ENCODE assay signal across 1 cellular context in the genomic region with DNA sequence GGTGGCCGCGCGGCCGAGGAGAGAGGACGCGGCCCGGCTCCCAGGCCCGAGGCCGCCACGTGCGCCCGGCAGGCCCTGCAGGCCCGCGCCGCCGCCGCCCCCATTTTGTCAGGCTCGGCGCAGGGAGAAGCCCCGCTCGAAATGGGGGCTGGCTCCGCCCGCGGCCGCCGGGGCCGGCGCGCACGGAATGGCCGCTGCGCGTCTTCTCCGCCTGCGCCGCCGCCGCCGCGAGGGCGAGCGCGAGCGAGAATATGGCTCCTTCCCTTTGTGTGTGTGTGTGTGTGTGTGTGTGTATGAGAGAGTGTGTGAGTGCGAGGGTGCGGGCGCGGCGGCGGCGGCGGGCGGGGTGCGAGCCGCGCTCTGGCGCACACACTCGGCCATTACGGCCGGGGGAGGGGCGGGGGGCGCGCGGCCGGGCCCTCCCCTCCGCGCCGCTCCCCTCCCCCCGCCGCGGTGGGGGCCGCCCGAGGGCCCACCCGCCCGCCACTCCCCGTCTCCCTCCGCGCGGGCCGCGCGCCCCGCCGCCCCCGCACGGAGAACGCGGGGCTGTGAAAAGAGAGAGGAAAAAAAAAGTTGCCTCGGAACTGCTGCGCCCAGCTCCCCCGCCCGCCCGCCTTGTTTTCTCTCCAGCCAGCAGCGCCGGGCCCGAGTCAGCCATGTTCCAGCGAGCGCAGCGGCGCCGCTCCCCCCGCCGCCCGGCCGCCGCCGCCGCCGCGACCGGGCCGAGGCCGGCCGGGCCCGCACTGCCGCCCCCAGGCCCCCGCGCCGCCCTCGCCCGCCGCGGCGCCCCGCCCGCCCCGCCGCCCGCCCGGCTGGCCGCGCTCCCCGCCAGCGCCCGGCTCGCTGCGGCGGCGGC.
TF ChIP-seq lines count a peak whose summit lies in the region.

No MANE protein-coding gene starts in this region.

TF ChIP-seq in HepG2, 621 proteins besides CTCF, POLR2A, EP300 and RAD21 (continued from another document and continues in another):
- TF ChIP-seq SKI (IDR thresholded peaks at IDR 0.05; ENCODE audit: partially characterized antibody) (peak; percentile 44), RBM22 (optimal IDR thresholded peaks at IDR 0.05; ENCODE audit: low read length) (peak; percentile 25), ZNF558 (CRISPR knock-in tag; IDR thresholded peaks at IDR 0.05; ENCODE audit: borderline replicate concordance) (peak; percentile 58; the same call in 1 of the 2 replicates), ZNF121 (CRISPR knock-in tag; IDR thresholded peaks at IDR 0.05) (peak; percentile 13; the same call in 1 of the 2 replicates), RBFOX2 (IDR thresholded peaks at IDR 0.05; ENCODE audit: low read depth, low read length) (peak; percentile 91), KDM4B (CRISPR knock-in tag; IDR thresholded peaks at IDR 0.05) (no peak), ZNF563 (CRISPR knock-in tag; IDR thresholded peaks at IDR 0.05) (peak; percentile 88; the same call in 1 of the 2 replicates), YEATS4 (CRISPR knock-in tag; IDR thresholded peaks at IDR 0.05; ENCODE audit: borderline replicate concordance) (peak; percentile 85; the same call in 1 of the 2 replicates), SRY (CRISPR knock-in tag; IDR thresholded peaks at IDR 0.05) (peak; percentile 39; the same call in 1 of the 2 replicates), BORCS8-MEF2B (CRISPR knock-in tag; IDR thresholded peaks at IDR 0.05) (peak; percentile 67; the same call in 1 of the 2 replicates), HOXA7 (CRISPR knock-in tag; IDR thresholded peaks at IDR 0.05) (no peak), ZNF674 (CRISPR knock-in tag; IDR thresholded peaks at IDR 0.05; ENCODE audit: low read depth) (0 out of 2 replicates have a peak, but pooled peaks have one; percentile 66), SMYD3 (CRISPR knock-in tag; IDR thresholded peaks at IDR 0.05) (0 out of 2 replicates have a peak, but pooled peaks have one; percentile 13), ZNF709 (CRISPR knock-in tag; IDR thresholded peaks at IDR 0.05) (0 out of 2 replicates have a peak, but pooled peaks have one; percentile 47), MAZ (IDR thresholded peaks at IDR 0.05; ENCODE audit: borderline replicate concordance, low read depth, low read length) (peak; percentile 71; the same call in 1 of the 2 replicates), MAZ (CRISPR knock-in tag; IDR thresholded peaks at IDR 0.05; ENCODE audit: low read depth) (peak; percentile 56; the same call in 1 of the 2 replicates), PHF8 (CRISPR knock-in tag; IDR thresholded peaks at IDR 0.05) (peak; percentile 17; the same call in 1 of the 2 replicates), HES4 (CRISPR knock-in tag; IDR thresholded peaks at IDR 0.05; ENCODE audit: borderline replicate concordance) (peak; percentile 65; the same call in 1 of the 2 replicates), HOXA3 (CRISPR knock-in tag; IDR thresholded peaks at IDR 0.05) (peak; percentile 76)
- TF ChIP-seq, protein P1, sequence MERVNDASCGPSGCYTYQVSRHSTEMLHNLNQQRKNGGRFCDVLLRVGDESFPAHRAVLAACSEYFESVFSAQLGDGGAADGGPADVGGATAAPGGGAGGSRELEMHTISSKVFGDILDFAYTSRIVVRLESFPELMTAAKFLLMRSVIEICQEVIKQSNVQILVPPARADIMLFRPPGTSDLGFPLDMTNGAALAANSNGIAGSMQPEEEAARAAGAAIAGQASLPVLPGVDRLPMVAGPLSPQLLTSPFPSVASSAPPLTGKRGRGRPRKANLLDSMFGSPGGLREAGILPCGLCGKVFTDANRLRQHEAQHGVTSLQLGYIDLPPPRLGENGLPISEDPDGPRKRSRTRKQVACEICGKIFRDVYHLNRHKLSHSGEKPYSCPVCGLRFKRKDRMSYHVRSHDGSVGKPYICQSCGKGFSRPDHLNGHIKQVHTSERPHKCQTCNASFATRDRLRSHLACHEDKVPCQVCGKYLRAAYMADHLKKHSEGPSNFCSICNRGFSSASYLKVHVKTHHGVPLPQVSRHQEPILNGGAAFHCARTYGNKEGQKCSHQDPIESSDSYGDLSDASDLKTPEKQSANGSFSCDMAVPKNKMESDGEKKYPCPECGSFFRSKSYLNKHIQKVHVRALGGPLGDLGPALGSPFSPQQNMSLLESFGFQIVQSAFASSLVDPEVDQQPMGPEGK (CRISPR knock-in tag; IDR thresholded peaks at IDR 0.05) = peak; percentile 89
- TF ChIP-seq, protein P2, sequence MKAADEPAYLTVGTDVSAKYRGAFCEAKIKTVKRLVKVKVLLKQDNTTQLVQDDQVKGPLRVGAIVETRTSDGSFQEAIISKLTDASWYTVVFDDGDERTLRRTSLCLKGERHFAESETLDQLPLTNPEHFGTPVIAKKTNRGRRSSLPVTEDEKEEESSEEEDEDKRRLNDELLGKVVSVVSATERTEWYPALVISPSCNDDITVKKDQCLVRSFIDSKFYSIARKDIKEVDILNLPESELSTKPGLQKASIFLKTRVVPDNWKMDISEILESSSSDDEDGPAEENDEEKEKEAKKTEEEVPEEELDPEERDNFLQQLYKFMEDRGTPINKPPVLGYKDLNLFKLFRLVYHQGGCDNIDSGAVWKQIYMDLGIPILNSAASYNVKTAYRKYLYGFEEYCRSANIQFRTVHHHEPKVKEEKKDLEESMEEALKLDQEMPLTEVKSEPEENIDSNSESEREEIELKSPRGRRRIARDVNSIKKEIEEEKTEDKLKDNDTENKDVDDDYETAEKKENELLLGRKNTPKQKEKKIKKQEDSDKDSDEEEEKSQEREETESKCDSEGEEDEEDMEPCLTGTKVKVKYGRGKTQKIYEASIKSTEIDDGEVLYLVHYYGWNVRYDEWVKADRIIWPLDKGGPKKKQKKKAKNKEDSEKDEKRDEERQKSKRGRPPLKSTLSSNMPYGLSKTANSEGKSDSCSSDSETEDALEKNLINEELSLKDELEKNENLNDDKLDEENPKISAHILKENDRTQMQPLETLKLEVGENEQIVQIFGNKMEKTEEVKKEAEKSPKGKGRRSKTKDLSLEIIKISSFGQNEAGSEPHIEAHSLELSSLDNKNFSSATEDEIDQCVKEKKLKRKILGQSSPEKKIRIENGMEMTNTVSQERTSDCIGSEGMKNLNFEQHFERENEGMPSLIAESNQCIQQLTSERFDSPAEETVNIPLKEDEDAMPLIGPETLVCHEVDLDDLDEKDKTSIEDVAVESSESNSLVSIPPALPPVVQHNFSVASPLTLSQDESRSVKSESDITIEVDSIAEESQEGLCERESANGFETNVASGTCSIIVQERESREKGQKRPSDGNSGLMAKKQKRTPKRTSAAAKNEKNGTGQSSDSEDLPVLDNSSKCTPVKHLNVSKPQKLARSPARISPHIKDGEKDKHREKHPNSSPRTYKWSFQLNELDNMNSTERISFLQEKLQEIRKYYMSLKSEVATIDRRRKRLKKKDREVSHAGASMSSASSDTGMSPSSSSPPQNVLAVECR (CRISPR knock-in tag; IDR thresholded peaks at IDR 0.05; ENCODE audit: borderline replicate concordance) = peak; percentile 32; the same call in 1 of the 2 replicates
- TF ChIP-seq, protein P3, sequence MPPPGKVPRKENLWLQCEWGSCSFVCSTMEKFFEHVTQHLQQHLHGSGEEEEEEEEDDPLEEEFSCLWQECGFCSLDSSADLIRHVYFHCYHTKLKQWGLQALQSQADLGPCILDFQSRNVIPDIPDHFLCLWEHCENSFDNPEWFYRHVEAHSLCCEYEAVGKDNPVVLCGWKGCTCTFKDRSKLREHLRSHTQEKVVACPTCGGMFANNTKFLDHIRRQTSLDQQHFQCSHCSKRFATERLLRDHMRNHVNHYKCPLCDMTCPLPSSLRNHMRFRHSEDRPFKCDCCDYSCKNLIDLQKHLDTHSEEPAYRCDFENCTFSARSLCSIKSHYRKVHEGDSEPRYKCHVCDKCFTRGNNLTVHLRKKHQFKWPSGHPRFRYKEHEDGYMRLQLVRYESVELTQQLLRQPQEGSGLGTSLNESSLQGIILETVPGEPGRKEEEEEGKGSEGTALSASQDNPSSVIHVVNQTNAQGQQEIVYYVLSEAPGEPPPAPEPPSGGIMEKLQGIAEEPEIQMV (CRISPR knock-in tag; IDR thresholded peaks at IDR 0.05; ENCODE audit: low read depth) = no peak
- TF ChIP-seq, protein P4, sequence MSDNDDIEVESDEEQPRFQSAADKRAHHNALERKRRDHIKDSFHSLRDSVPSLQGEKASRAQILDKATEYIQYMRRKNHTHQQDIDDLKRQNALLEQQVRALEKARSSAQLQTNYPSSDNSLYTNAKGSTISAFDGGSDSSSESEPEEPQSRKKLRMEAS (IDR thresholded peaks at IDR 0.05) = peak; percentile 88
- TF ChIP-seq, protein P5, sequence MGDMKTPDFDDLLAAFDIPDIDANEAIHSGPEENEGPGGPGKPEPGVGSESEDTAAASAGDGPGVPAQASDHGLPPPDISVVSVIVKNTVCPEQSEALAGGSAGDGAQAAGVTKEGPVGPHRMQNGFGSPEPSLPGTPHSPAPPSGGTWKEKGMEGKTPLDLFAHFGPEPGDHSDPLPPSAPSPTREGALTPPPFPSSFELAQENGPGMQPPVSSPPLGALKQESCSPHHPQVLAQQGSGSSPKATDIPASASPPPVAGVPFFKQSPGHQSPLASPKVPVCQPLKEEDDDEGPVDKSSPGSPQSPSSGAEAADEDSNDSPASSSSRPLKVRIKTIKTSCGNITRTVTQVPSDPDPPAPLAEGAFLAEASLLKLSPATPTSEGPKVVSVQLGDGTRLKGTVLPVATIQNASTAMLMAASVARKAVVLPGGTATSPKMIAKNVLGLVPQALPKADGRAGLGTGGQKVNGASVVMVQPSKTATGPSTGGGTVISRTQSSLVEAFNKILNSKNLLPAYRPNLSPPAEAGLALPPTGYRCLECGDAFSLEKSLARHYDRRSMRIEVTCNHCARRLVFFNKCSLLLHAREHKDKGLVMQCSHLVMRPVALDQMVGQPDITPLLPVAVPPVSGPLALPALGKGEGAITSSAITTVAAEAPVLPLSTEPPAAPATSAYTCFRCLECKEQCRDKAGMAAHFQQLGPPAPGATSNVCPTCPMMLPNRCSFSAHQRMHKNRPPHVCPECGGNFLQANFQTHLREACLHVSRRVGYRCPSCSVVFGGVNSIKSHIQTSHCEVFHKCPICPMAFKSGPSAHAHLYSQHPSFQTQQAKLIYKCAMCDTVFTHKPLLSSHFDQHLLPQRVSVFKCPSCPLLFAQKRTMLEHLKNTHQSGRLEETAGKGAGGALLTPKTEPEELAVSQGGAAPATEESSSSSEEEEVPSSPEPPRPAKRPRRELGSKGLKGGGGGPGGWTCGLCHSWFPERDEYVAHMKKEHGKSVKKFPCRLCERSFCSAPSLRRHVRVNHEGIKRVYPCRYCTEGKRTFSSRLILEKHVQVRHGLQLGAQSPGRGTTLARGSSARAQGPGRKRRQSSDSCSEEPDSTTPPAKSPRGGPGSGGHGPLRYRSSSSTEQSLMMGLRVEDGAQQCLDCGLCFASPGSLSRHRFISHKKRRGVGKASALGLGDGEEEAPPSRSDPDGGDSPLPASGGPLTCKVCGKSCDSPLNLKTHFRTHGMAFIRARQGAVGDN (CRISPR knock-in tag; IDR thresholded peaks at IDR 0.05) = peak; percentile 77
- TF ChIP-seq, protein P6, sequence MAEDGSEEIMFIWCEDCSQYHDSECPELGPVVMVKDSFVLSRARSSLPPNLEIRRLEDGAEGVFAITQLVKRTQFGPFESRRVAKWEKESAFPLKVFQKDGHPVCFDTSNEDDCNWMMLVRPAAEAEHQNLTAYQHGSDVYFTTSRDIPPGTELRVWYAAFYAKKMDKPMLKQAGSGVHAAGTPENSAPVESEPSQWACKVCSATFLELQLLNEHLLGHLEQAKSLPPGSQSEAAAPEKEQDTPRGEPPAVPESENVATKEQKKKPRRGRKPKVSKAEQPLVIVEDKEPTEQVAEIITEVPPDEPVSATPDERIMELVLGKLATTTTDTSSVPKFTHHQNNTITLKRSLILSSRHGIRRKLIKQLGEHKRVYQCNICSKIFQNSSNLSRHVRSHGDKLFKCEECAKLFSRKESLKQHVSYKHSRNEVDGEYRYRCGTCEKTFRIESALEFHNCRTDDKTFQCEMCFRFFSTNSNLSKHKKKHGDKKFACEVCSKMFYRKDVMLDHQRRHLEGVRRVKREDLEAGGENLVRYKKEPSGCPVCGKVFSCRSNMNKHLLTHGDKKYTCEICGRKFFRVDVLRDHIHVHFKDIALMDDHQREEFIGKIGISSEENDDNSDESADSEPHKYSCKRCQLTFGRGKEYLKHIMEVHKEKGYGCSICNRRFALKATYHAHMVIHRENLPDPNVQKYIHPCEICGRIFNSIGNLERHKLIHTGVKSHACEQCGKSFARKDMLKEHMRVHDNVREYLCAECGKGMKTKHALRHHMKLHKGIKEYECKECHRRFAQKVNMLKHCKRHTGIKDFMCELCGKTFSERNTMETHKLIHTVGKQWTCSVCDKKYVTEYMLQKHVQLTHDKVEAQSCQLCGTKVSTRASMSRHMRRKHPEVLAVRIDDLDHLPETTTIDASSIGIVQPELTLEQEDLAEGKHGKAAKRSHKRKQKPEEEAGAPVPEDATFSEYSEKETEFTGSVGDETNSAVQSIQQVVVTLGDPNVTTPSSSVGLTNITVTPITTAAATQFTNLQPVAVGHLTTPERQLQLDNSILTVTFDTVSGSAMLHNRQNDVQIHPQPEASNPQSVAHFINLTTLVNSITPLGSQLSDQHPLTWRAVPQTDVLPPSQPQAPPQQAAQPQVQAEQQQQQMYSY (CRISPR knock-in tag; IDR thresholded peaks at IDR 0.05) = peak; percentile 83; the same call in 1 of the 2 replicates
- TF ChIP-seq, protein P7, sequence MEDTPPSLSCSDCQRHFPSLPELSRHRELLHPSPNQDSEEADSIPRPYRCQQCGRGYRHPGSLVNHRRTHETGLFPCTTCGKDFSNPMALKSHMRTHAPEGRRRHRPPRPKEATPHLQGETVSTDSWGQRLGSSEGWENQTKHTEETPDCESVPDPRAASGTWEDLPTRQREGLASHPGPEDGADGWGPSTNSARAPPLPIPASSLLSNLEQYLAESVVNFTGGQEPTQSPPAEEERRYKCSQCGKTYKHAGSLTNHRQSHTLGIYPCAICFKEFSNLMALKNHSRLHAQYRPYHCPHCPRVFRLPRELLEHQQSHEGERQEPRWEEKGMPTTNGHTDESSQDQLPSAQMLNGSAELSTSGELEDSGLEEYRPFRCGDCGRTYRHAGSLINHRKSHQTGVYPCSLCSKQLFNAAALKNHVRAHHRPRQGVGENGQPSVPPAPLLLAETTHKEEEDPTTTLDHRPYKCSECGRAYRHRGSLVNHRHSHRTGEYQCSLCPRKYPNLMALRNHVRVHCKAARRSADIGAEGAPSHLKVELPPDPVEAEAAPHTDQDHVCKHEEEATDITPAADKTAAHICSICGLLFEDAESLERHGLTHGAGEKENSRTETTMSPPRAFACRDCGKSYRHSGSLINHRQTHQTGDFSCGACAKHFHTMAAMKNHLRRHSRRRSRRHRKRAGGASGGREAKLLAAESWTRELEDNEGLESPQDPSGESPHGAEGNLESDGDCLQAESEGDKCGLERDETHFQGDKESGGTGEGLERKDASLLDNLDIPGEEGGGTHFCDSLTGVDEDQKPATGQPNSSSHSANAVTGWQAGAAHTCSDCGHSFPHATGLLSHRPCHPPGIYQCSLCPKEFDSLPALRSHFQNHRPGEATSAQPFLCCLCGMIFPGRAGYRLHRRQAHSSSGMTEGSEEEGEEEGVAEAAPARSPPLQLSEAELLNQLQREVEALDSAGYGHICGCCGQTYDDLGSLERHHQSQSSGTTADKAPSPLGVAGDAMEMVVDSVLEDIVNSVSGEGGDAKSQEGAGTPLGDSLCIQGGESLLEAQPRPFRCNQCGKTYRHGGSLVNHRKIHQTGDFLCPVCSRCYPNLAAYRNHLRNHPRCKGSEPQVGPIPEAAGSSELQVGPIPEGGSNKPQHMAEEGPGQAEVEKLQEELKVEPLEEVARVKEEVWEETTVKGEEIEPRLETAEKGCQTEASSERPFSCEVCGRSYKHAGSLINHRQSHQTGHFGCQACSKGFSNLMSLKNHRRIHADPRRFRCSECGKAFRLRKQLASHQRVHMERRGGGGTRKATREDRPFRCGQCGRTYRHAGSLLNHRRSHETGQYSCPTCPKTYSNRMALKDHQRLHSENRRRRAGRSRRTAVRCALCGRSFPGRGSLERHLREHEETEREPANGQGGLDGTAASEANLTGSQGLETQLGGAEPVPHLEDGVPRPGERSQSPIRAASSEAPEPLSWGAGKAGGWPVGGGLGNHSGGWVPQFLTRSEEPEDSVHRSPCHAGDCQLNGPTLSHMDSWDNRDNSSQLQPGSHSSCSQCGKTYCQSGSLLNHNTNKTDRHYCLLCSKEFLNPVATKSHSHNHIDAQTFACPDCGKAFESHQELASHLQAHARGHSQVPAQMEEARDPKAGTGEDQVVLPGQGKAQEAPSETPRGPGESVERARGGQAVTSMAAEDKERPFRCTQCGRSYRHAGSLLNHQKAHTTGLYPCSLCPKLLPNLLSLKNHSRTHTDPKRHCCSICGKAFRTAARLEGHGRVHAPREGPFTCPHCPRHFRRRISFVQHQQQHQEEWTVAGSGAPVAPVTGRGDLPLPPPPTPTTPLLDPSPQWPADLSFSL (CRISPR knock-in tag; IDR thresholded peaks at IDR 0.05) = peak; percentile 80
